In genomic region chr2:50529600-50530218, GRCh38 we compare ENCODE assay signal across 8 cellular contexts.
DNase-seq lines count a peak whose midpoint lies in the region; ATAC-seq, FAIRE-seq and TF ChIP-seq lines count a peak whose summit lies in the region.

No MANE protein-coding gene starts in this region.

- FAIRE-seq in endothelial cell of umbilical vein (lab: Jason Lieb, UNC), result peak; percentile 80

- dilution Hi-C loops in endothelial cell of umbilical vein (cut with MboI; ENCODE audit: extremely low pct_ligation_motif_present, low sequenced_read_pairs), result no loop called here

- TF ChIP-seq POLR2A in Peyer's patch (IDR thresholded peaks at IDR 0.05) (no peak), endothelial cell of umbilical vein (IDR thresholded peaks at IDR 0.05; ENCODE audit: low read depth, low read length) (no peak)

- CTCF ChIA-PET in endothelial cell of umbilical vein (lab: Charles Lee), result interaction anchor here (0.9 to 1.7 kb wide), 4 partner anchors 8 to 1266 kb away, joined by 3 to 10 read pairs (median 6); no protein-coding TSS in a partner anchor

- H3K27ac ChIP-seq in Peyer's patch, result no peak overlapping the region
- no peak overlapping the region for H3K27ac ChIP-seq in endothelial cell of umbilical vein (ENCODE audit: insufficient read depth, low read depth, low read length)
- no peak overlapping the region for H3K27ac ChIP-seq in neural progenitor cell

- H3K36me3 ChIP-seq in Peyer's patch, result no peaks in the 10 kb centered on the region
- no peaks in the 10 kb centered on the region for H3K36me3 ChIP-seq in endothelial cell of umbilical vein (ENCODE audit: control insufficient read depth in 2 of 2, extremely low read depth in 1 of 2, insufficient read depth in 2 of 2, low read length in 2 of 2)
- no peaks in the 10 kb centered on the region for H3K36me3 ChIP-seq in neural progenitor cell

- H3K4me3 Mint-ChIP-seq in neural progenitor cell, result no peak overlapping the region

- no peak overlapping the region for H3K4me2 ChIP-seq in endothelial cell of umbilical vein (ENCODE audit: insufficient read depth, low read length)
- H3K4me2 ChIP-seq in neural progenitor cell, result no peak overlapping the region

- no peak overlapping the region for H2AFZ ChIP-seq in endothelial cell of umbilical vein (ENCODE audit: low read depth, low read length)
- no peak overlapping the region for H2AFZ ChIP-seq in neural progenitor cell (replicated peaks)

- H3K9ac ChIP-seq in endothelial cell of umbilical vein (replicated peaks; ENCODE audit: extremely low read depth, insufficient read depth, low read length), result no peak overlapping the region
- no peak overlapping the region for H3K9ac ChIP-seq in neural progenitor cell

- H3K27me3 ChIP-seq in Peyer's patch (no peaks in the 10 kb centered on the region), endothelial cell of umbilical vein (ENCODE audit: control insufficient read depth in 2 of 2, insufficient read depth in 2 of 2, low read length in 2 of 2) (no peaks in the 10 kb centered on the region), neural progenitor cell (no peaks in the 10 kb centered on the region)

- DNase-seq in NCI-H510A treated with DMSO at 0.1 percent for 48 hours (lab: John Stamatoyannopoulos, UW) (peak; percentile 68), NCI-H510A (lab: John Stamatoyannopoulos, UW) (no peak), HuH-7.5 (ENCODE audit: low spot score) (peak; percentile 3), Peyer's patch (no peak), endothelial cell of umbilical vein (ENCODE audit: low read depth, low spot score) (peak; percentile 53), neural progenitor cell (ENCODE audit: low spot score) (peak; percentile 62)
- DNase-seq in stimulated activated CD4-positive, alpha-beta T cell treated with anti-CD3 and anti-CD28 coated beads, Interleukin-12 subunit alpha, Interleukin-12 subunit beta, amount 100 ng/mL, for 4 hours, result no peak

- ATAC-seq in GM21786 (IDR thresholded peaks at IDR 0.05; ENCODE audit: unreplicated experiment), result peak; percentile 95

- peaks cover 7% of the 10 kb centered on the region for H3K4me1 Mint-ChIP-seq in neural progenitor cell

- no peaks in the 10 kb centered on the region for H3K36me3 Mint-ChIP-seq in neural progenitor cell

- H3K4me3 ChIP-seq in Peyer's patch (no peak overlapping the region), endothelial cell of umbilical vein (replicated peaks in 1 of 3; ENCODE audit: insufficient read depth in 1 of 3, low read depth in 1 of 3, low read length in 3 of 3) (no peak overlapping the region), neural progenitor cell (no peak overlapping the region)

- H3K79me2 ChIP-seq in endothelial cell of umbilical vein (ENCODE audit: control insufficient read depth, insufficient read depth, low read length), result no peaks in the 10 kb centered on the region
- no peaks in the 10 kb centered on the region for H3K79me2 ChIP-seq in neural progenitor cell (ENCODE audit: low read depth)

- no peaks in the 10 kb centered on the region for H3K27me3 Mint-ChIP-seq in neural progenitor cell (ENCODE audit: insufficient read depth, low read depth)

- no peak overlapping the region for H3K27ac Mint-ChIP-seq in neural progenitor cell

- H3K4me1 ChIP-seq in Peyer's patch, result no peaks in the 10 kb centered on the region
- no peaks in the 10 kb centered on the region for H3K4me1 ChIP-seq in endothelial cell of umbilical vein (ENCODE audit: control insufficient read depth, extremely low read depth, insufficient read depth, low read length)
- H3K4me1 ChIP-seq in neural progenitor cell, result no peaks in the 10 kb centered on the region

- intact Hi-C loops in endothelial cell of umbilical vein (cut with micrococcal nuclease), result loop anchor here (1.0 to 5.0 kb wide), 2 partner anchors 893 to 1181 kb away; no protein-coding TSS in a partner anchor

- no TSS peak for BruUV-seq in endothelial cell of umbilical vein (replicated peaks; lab: Mats Ljungman, UMichigan)

- H3F3A ChIP-seq in neural progenitor cell (ENCODE audit: low read depth), result no peaks in the 10 kb centered on the region

- H3K9me1 ChIP-seq in endothelial cell of umbilical vein (replicated peaks; ENCODE audit: control insufficient read depth, extremely low read depth, insufficient read depth, low read length), result no peaks in the 10 kb centered on the region

- H3K9me3 Mint-ChIP-seq in neural progenitor cell, result no peaks in the 10 kb centered on the region

- H4K20me1 ChIP-seq in endothelial cell of umbilical vein (replicated peaks; ENCODE audit: control insufficient read depth, extremely low read depth, insufficient read depth, low read length), result no peaks in the 10 kb centered on the region
- H4K20me1 ChIP-seq in neural progenitor cell (ENCODE audit: low read depth), result no peaks in the 10 kb centered on the region

- peak in 5 of 6 experiments; percentile 33 to 61 (median 58) for TF ChIP-seq CTCF in Peyer's patch (IDR thresholded peaks at IDR 0.05)
- TF ChIP-seq CTCF in endothelial cell of umbilical vein (IDR thresholded peaks at IDR 0.05; ENCODE audit: extremely low read depth in 1 of 2, insufficient read depth in 1 of 2, low read depth in 1 of 2, low read length in 2 of 2), result peak; percentile 51 to 59
- peak; percentile 79 for TF ChIP-seq CTCF in neural progenitor cell (IDR thresholded peaks at IDR 0.05)

- H3K9me3 ChIP-seq in Peyer's patch (no peaks in the 10 kb centered on the region), endothelial cell of umbilical vein (replicated peaks; ENCODE audit: control insufficient read depth, insufficient read depth, low read length) (no peaks in the 10 kb centered on the region), neural progenitor cell (ENCODE audit: low read depth) (no peaks in the 10 kb centered on the region)

- POLR2A ChIA-PET in endothelial cell of umbilical vein (lab: Charles Lee), result no interaction called here

TF ChIP-seq in endothelial cell of umbilical vein, 7 proteins besides CTCF, POLR2A, EP300 and RAD21:
- no peak for TF ChIP-seq JUN (IDR thresholded peaks at IDR 0.05; ENCODE audit: borderline replicate concordance, insufficient read depth, insufficient read length, low read depth)
- TF ChIP-seq POLR2AphosphoS5 (IDR thresholded peaks at IDR 0.05; ENCODE audit: insufficient read depth, low read depth, low read length), result no peak
- no peak for TF ChIP-seq GATA2 (IDR thresholded peaks at IDR 0.05; ENCODE audit: insufficient read depth, insufficient read length, low read depth, low read length)
- no peak for TF ChIP-seq FOS (IDR thresholded peaks at IDR 0.05; ENCODE audit: borderline replicate concordance, insufficient read depth, low read length)
- TF ChIP-seq EZH2 (IDR thresholded peaks at IDR 0.05; ENCODE audit: borderline replicate concordance, low read depth, low read length, severe bottlenecking), result no peak
- TF ChIP-seq MYC (IDR thresholded peaks at IDR 0.05; ENCODE audit: low read depth, low read length), result no peak
- TF ChIP-seq, protein P1, sequence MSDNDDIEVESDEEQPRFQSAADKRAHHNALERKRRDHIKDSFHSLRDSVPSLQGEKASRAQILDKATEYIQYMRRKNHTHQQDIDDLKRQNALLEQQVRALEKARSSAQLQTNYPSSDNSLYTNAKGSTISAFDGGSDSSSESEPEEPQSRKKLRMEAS (IDR thresholded peaks at IDR 0.05; ENCODE audit: insufficient read depth, insufficient read length), result no peak

Comparison
In these comparisons a context has a peak if more than half of its experiments do, and no peak if none do; other contexts are left out.
1. DNase-seq: peak in NCI-H510A treated with DMSO at 0.1 percent for 48 hours (single experiment), HuH-7.5 (single experiment), endothelial cell of umbilical vein (single experiment) and neural progenitor cell (single experiment); none in NCI-H510A (single experiment), Peyer's patch (0 of 3) and stimulated activated CD4-positive, alpha-beta T cell treated with anti-CD3 and anti-CD28 coated beads, Interleukin-12 subunit alpha, Interleukin-12 subunit beta, amount 100 ng/mL, for 4 hours (single experiment).
2. Peak in every context shown above with its lines, with median percentiles within 50 percentile points of each other: CTCF ChIP-seq.